16 cellular contexts compared by ENCODE assay signal in the genomic region with DNA sequence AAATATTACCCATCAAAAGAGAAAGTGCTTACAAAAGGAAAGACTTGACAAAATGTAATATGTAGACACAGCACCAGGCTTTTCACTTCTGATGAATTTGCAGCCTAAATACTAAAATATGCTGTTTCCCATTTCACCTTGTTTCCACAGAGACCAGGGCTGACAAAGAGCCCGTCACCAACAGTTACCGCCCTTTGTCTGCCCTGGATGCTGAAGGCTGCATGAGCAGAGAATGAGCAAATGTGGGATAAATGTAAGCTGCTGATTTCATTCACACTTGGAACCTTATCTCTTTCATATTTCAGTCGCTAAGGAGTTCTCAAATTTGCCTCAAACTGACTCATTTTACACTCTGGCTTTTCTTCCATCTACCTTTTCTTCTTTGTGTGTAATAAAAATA.
A peak's percentile ranks its signal among the peaks of the same experiment; 100 is the strongest.
DNase-seq lines count a peak whose midpoint lies in the region; ATAC-seq and TF ChIP-seq lines count a peak whose summit lies in the region.
"Had no signal": no experiment of that assay in that cellular context is flagged by ENCODE, and none has a peak within 500 bp of the region (broad histone marks: within the 10 kb centered on the region; RNA-seq: fewer than 3 reads in every experiment).

No MANE protein-coding gene starts in this region.

- H3K36me3 Mint-ChIP-seq in mesothelial cell of epicardium, result no peaks in the 10 kb centered on the region
- H3K36me3 Mint-ChIP-seq: CD14-positive monocyte had no signal

- H3K9me3 ChIP-seq in right atrium auricular region (no peaks in the 10 kb centered on the region), left ventricle myocardium inferior (replicated peaks) (no peaks in the 10 kb centered on the region)
- H3K9me3 ChIP-seq: Caco-2 had no signal

- TF ChIP-seq CTCF in right atrium auricular region (IDR thresholded peaks at IDR 0.05), result no peak
- no peak for TF ChIP-seq CTCF in left ventricle myocardium inferior (IDR thresholded peaks at IDR 0.05; ENCODE audit: borderline replicate concordance)
- TF ChIP-seq CTCF in fibroblast of the aortic adventitia (IDR thresholded peaks at IDR 0.05; ENCODE audit: insufficient read depth, low read length), result no peak
- TF ChIP-seq CTCF in mesothelial cell of epicardium (IDR thresholded peaks at IDR 0.05; ENCODE audit: unreplicated experiment), result no peak

- DNase-seq in right atrium auricular region (ENCODE audit: low spot score), result peak; percentile 62
- no peak for DNase-seq in left ventricle myocardium inferior
- peak; percentile 79 for DNase-seq in NCI-H748 (lab: John Stamatoyannopoulos, UW; ENCODE audit: unreplicated experiment)
- DNase-seq in fibroblast of the aortic adventitia (ENCODE audit: low read depth), result peak; percentile 18
- DNase-seq in pons (ENCODE audit: low spot score), result peak; percentile 38
- no peak for DNase-seq in mesothelial cell of epicardium (ENCODE audit: low spot score in 2 of 2, unreplicated experiment in 2 of 2)
- DNase-seq: Caco-2, DMS53, GOT3, NCI-H187, NCI-H524 had no signal

- H3K36me3 ChIP-seq in right atrium auricular region (no peaks in the 10 kb centered on the region), left ventricle myocardium inferior (no peaks in the 10 kb centered on the region)

- H3K27me3 ChIP-seq in right atrium auricular region (no peaks in the 10 kb centered on the region), left ventricle myocardium inferior (ENCODE audit: low read depth) (no peaks in the 10 kb centered on the region)

- H3K27ac ChIP-seq in right atrium auricular region (no peak overlapping the region), left ventricle myocardium inferior (replicated peaks) (no peak overlapping the region)

- H3K4me1 Mint-ChIP-seq in mesothelial cell of epicardium, result peaks cover 38% of the 10 kb centered on the region

- no peaks in the 10 kb centered on the region for H3K9me3 Mint-ChIP-seq in mesothelial cell of epicardium

- H3K4me1 ChIP-seq in right atrium auricular region (peaks cover 0 to 8% of the 10 kb centered on the region in 2 donors), left ventricle myocardium inferior (peaks cover 11% of the 10 kb centered on the region)
- H3K4me1 ChIP-seq: Caco-2 had no signal

- no peak overlapping the region for H3K27ac Mint-ChIP-seq in mesothelial cell of epicardium
- H3K27ac Mint-ChIP-seq: CD14-positive monocyte had no signal

- intact Hi-C loops in left ventricle myocardium inferior (cut with micrococcal nuclease), result no loop called here

- H3K27me3 Mint-ChIP-seq in mesothelial cell of epicardium (ENCODE audit: low read depth), result no peaks in the 10 kb centered on the region

- no peak overlapping the region for H3K4me3 Mint-ChIP-seq in mesothelial cell of epicardium
- H3K4me3 Mint-ChIP-seq: CD14-positive monocyte had no signal

- H3K4me3 ChIP-seq in right atrium auricular region (no peak overlapping the region), left ventricle myocardium inferior (no peak overlapping the region), fibroblast of the aortic adventitia (ENCODE audit: low read depth, low read length) (no peak overlapping the region)
- H3K4me3 ChIP-seq: GM12878, K562 had no signal

- ATAC-seq in GM19395 (IDR thresholded peaks at IDR 0.05; ENCODE audit: unreplicated experiment), result no peak
- no peak for ATAC-seq in HG03045 (IDR thresholded peaks at IDR 0.05; ENCODE audit: unreplicated experiment)
- ATAC-seq: GM12878, K562 had no signal

Comparison
In these comparisons a context has a peak if more than half of its experiments do, and no peak if none do; other contexts are left out.
1. DNase-seq: peak in right atrium auricular region (single experiment), NCI-H748 (single experiment), fibroblast of the aortic adventitia (single experiment) and pons (single experiment); none in left ventricle myocardium inferior (single experiment) and mesothelial cell of epicardium (0 of 2).